Comparison of ENCODE assay signal across 1 cellular context in the genomic region with DNA sequence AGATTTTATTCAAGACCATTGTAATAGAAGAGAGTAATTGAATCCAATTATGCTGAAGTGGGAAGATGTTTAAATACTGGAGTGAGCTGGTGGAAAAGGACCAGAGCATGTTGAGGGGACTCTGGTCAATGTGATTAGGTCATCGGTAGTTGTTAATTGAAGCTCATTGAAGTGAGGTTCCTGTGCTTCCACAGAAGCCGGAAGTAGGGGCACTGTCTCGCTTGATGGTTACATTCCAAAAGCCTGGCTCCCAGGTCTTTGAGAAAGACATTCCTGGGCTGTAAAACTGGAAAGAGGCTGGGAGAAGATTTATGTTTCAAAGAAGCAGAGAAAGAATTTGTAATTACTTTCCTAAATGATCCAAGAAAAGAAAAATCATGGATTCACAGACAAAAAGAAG.
TF ChIP-seq lines count a peak whose summit lies in the region.

No MANE protein-coding gene starts in this region.

TF ChIP-seq in WTC11, 78 proteins besides CTCF, POLR2A, EP300 and RAD21 (continued from another document):
- TF ChIP-seq, protein P1, sequence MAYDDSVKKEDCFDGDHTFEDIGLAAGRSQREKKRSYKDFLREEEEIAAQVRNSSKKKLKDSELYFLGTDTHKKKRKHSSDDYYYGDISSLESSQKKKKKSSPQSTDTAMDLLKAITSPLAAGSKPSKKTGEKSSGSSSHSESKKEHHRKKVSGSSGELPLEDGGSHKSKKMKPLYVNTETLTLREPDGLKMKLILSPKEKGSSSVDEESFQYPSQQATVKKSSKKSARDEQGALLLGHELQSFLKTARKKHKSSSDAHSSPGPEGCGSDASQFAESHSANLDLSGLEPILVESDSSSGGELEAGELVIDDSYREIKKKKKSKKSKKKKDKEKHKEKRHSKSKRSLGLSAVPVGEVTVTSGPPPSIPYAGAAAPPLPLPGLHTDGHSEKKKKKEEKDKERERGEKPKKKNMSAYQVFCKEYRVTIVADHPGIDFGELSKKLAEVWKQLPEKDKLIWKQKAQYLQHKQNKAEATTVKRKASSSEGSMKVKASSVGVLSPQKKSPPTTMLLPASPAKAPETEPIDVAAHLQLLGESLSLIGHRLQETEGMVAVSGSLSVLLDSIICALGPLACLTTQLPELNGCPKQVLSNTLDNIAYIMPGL (CRISPR knock-in tag; IDR thresholded peaks at IDR 0.05) = no peak
- TF ChIP-seq GTF2I (CRISPR knock-in tag; conservative IDR thresholded peaks at IDR 0.05) (no peak), NR3C1 (CRISPR knock-in tag; conservative IDR thresholded peaks at IDR 0.05; ENCODE audit: low read depth) (no peak)
- TF ChIP-seq, protein P2, sequence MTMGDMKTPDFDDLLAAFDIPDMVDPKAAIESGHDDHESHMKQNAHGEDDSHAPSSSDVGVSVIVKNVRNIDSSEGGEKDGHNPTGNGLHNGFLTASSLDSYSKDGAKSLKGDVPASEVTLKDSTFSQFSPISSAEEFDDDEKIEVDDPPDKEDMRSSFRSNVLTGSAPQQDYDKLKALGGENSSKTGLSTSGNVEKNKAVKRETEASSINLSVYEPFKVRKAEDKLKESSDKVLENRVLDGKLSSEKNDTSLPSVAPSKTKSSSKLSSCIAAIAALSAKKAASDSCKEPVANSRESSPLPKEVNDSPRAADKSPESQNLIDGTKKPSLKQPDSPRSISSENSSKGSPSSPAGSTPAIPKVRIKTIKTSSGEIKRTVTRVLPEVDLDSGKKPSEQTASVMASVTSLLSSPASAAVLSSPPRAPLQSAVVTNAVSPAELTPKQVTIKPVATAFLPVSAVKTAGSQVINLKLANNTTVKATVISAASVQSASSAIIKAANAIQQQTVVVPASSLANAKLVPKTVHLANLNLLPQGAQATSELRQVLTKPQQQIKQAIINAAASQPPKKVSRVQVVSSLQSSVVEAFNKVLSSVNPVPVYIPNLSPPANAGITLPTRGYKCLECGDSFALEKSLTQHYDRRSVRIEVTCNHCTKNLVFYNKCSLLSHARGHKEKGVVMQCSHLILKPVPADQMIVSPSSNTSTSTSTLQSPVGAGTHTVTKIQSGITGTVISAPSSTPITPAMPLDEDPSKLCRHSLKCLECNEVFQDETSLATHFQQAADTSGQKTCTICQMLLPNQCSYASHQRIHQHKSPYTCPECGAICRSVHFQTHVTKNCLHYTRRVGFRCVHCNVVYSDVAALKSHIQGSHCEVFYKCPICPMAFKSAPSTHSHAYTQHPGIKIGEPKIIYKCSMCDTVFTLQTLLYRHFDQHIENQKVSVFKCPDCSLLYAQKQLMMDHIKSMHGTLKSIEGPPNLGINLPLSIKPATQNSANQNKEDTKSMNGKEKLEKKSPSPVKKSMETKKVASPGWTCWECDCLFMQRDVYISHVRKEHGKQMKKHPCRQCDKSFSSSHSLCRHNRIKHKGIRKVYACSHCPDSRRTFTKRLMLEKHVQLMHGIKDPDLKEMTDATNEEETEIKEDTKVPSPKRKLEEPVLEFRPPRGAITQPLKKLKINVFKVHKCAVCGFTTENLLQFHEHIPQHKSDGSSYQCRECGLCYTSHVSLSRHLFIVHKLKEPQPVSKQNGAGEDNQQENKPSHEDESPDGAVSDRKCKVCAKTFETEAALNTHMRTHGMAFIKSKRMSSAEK (CRISPR knock-in tag; IDR thresholded peaks at IDR 0.05; ENCODE audit: borderline replicate concordance) = no peak
- TF ChIP-seq, protein P3, sequence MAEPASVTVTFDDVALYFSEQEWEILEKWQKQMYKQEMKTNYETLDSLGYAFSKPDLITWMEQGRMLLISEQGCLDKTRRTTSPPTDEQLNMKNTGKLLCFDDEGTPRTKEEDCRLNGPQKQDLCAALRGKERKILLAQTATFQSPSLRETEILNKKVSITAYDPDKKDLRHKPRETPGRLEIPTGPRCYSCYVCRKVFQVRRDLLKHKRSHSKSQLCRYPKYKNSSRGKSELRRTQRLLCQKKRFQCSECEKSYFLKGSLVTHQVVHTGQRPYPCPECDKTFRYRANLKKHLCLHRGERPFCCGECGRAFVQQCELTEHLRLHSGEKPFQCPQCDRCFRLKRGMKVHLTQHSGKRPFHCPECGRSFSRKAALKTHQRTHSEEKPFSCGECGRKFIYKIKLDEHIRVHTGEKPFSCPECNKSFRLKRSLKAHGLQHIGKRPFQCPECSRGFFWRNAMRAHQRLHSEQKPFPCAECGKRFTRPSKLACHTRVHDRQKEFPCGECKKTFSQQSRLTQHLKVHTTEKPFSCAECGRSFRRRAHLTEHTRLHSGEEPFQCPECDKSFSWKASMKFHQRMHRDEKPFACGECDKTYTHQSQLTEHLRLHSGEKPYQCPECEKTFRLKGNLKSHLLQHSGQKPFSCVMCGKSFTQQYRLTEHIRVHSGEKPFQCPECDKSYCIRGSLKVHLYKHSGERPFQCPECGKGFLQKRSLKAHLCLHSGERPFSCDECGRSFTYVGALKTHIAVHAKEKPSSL (CRISPR knock-in tag; conservative IDR thresholded peaks at IDR 0.05) = no peak
